In the genomic region with DNA sequence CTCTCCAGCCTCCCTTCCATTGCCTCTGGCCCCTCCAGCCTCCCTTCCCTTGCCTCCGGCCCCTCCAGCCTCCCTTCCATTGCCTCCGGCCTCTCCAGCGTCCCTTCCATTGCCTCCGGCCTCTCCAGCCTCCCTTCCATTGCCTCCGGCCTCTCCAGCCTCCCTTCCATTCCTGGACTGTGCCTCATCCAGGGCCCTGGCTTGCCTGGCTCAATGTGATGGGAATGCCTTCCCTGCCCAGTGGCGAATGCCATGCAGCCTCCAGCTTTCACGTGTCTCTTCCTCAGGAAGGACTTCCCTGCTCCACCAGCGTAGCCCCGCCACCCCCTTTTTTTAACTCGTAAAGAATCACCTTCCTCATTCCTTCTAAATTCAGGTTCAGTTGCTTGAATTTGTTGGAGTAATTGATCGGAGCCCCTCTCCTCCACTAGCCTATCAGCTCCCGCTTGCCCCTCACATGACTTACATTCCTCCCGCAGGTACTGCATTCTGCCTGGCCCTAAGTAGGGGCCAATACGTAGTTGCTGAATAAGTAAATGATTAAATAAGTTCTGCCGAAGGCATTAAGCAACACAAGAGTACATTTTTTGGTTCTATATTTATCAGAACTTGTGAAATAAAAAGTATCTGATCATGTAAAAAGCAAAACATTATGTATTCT, we compare ENCODE assay signal across 20 cellular contexts. TPM values are rescaled to one million over a fixed set of nuclear protein-coding genes. Genes with fewer than 3 reads are reported as not detected.
"Had no signal": no experiment of that assay in that cellular context is flagged by ENCODE, and none has a peak within 500 bp of the region (broad histone marks: within the 10 kb centered on the region; RNA-seq: fewer than 3 reads in every experiment).

No MANE protein-coding gene starts in this region.

- DNase-seq: activated CD8-positive, alpha-beta memory T cell treated with anti-CD3 and anti-CD28 coated beads, Interleukin-2, amount 50 U/mL, for 48 hours; activated naive CD4-positive, alpha-beta T cell; activated naive CD8-positive, alpha-beta T cell treated with anti-CD3 and anti-CD28 coated beads for 36 hours; activated T-cell treated with anti-CD3 and anti-CD28 coated beads, Interleukin-2, amount 50 U/mL, for 4 hours; cerebellar nuclear complex; cortex of kidney; endodermal cell; kidney; stimulated activated CD4-positive, alpha-beta T cell treated with anti-CD3 and anti-CD28 coated beads, Interleukin-2, amount 100 ng/mL, for 48 hours; stimulated activated CD8-positive, alpha-beta memory T cell treated with anti-CD3 and anti-CD28 coated beads, Interleukin-4, amount 100 ng/mL, for 48 hours; stimulated activated naive B cell treated with anti-CD40 and anti-IgM and Interleukin-4, amounts not matched to agents 10 μg/mL and 1 μg/mL and 100 μg/mL, for 72 hours; T-helper 9 cell; testis; upper lobe of right lung had no signal

- H3K4me3 ChIP-seq: pancreas, testis, upper lobe of right lung had no signal

- H3K27ac Mint-ChIP-seq: activated naive CD8-positive, alpha-beta T cell treated with anti-CD3 and anti-CD28 coated beads for 36 hours; activated T-helper 2 cell treated with anti-CD3 and anti-CD28 coated beads, Interferon-gamma antibody, Interleukin-2, Interleukin-4, amounts not matched to agents 10 μg/mL and 5 μg/mL and 100 μg/mL, durations not matched to agents 14 hours and 24 hours and 36 hours; endodermal cell; memory B cell; nephron; stimulated activated naive B cell treated with anti-CD40 and anti-IgM and Interleukin-4, amounts not matched to agents 10 μg/mL and 1 μg/mL and 100 μg/mL, for 72 hours had no signal

- H3K4me1 Mint-ChIP-seq: activated naive CD8-positive, alpha-beta T cell treated with anti-CD3 and anti-CD28 coated beads for 36 hours; memory B cell; stimulated activated naive B cell treated with anti-CD40 and anti-IgM and Interleukin-4, amounts not matched to agents 10 μg/mL and 1 μg/mL and 100 μg/mL, for 72 hours had no signal

- H3K4me3 Mint-ChIP-seq: activated naive CD8-positive, alpha-beta T cell treated with anti-CD3 and anti-CD28 coated beads for 36 hours; activated T-cell treated with anti-CD3 and anti-CD28 coated beads, Interleukin-2, amount 50 U/mL, for 4 hours; endodermal cell; memory B cell; nephron; stimulated activated naive B cell treated with anti-CD40 and anti-IgM and Interleukin-4, amounts not matched to agents 10 μg/mL and 1 μg/mL and 100 μg/mL, for 72 hours had no signal

- ATAC-seq: activated T-cell treated with anti-CD3 and anti-CD28 coated beads, Interleukin-2, amount 50 U/mL, for 4 hours; stimulated activated naive B cell treated with anti-CD40 and anti-IgM and Interleukin-4, amounts not matched to agents 10 μg/mL and 1 μg/mL and 100 μg/mL, for 72 hours; upper lobe of right lung had no signal

- H3K4me1 ChIP-seq: testis, upper lobe of right lung had no signal

- H3K27me3 ChIP-seq: pancreas, testis, upper lobe of right lung had no signal

- H3K9me3 Mint-ChIP-seq: activated naive CD8-positive, alpha-beta T cell treated with anti-CD3 and anti-CD28 coated beads for 36 hours; activated T-cell treated with anti-CD3 and anti-CD28 coated beads, Interleukin-2, amount 50 U/mL, for 4 hours; activated T-helper 2 cell treated with anti-CD3 and anti-CD28 coated beads, Interferon-gamma antibody, Interleukin-2, Interleukin-4, amounts not matched to agents 10 μg/mL and 5 μg/mL and 100 μg/mL, durations not matched to agents 14 hours and 24 hours and 36 hours; endodermal cell; memory B cell; nephron; stimulated activated naive B cell treated with anti-CD40 and anti-IgM and Interleukin-4, amounts not matched to agents 10 μg/mL and 1 μg/mL and 100 μg/mL, for 72 hours had no signal

- H3K36me3 Mint-ChIP-seq: activated naive CD8-positive, alpha-beta T cell treated with anti-CD3 and anti-CD28 coated beads for 36 hours; memory B cell; stimulated activated naive B cell treated with anti-CD40 and anti-IgM and Interleukin-4, amounts not matched to agents 10 μg/mL and 1 μg/mL and 100 μg/mL, for 72 hours had no signal

- H3K36me3 ChIP-seq: pancreas, upper lobe of right lung had no signal

- H3K27ac ChIP-seq: testis, upper lobe of right lung had no signal

- H3K9me3 ChIP-seq: pancreas, testis, upper lobe of right lung had no signal

RNA-seq across cellular contexts. Expression of a gene that starts 30.3 kb away (rescaled TPM):
- total RNA-seq: activated CD8-positive, alpha-beta memory T cell treated with anti-CD3 and anti-CD28 coated beads for 36 hours; activated naive CD8-positive, alpha-beta T cell treated with anti-CD3 and anti-CD28 coated beads for 36 hours; activated T-helper 2 cell treated with anti-CD3 and anti-CD28 coated beads, Interferon-gamma antibody, Interleukin-2, Interleukin-4, amounts not matched to agents 10 μg/mL and 5 μg/mL and 100 μg/mL, durations not matched to agents 14 hours and 24 hours and 36 hours; T-helper 1 cell treated with Interleukin-12 subunit alpha and Interleukin-12 subunit beta and Interleukin-4 antibody, amounts not matched to agents 30 ng/mL and 1 ng/mL, for 36 hours had no signal
